In the genomic region with DNA sequence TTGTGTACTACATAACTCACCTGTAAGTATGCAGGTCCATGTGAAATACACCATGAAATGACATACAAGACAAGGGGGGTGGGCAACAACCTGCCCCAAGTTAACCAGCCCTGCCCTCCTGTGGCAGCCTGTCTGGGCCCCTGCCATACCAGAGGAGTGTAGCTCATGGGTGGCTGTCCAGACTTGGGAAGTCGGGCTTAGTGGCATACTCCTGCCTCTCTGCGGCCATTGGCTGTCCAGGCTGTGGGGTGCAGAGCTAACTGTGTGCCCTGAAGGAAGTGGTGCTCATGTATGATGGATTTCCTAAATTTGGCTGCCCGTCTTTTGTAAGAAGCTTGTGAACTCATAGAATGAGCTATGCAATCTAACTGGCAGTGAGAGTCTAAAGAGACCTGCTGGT, we compare ENCODE assay signal across 21 cellular contexts.
"Had no signal": no experiment of that assay in that cellular context is flagged by ENCODE, and none has a peak within 500 bp of the region (broad histone marks: within the 10 kb centered on the region; RNA-seq: fewer than 3 reads in every experiment).

No MANE protein-coding gene starts in this region.

- H3K27me3 ChIP-seq: SJCRH30 had no signal

- ATAC-seq: Panc1, PC-3, SK-N-SH treated with all-trans-retinoic acid at 6 μM for 48 hours had no signal

- H3K27ac ChIP-seq: RWPE1, SJCRH30 had no signal

- H3K9me3 ChIP-seq: SJCRH30 had no signal

- DNase-seq: KBM-7, MV-4-11, NCI-H1048, NCI-H1105, NCI-H1436, NCI-H187, NCI-H2029, NCI-H2081 treated with DMSO at 0.1 percent for 48 hours, NCI-H2171, NCI-H226, NCI-H446, NCI-H510A, NCI-H524 treated with DMSO at 0.1 percent for 48 hours, NCI-H69, NCI-H774, PC-3, SHP77 treated with DMSO at 0.1 percent for 48 hours, SJCRH30 had no signal

- H3K4me3 ChIP-seq: SJCRH30 had no signal

- H3K4me1 ChIP-seq: SJCRH30 had no signal
